In genomic region chr11:64165482-64165841, GRCh38 we compare ENCODE assay signal across 9 cellular contexts. TPM values are rescaled to one million over a fixed set of nuclear protein-coding genes. Genes with fewer than 3 reads are reported as not detected.
A peak's percentile ranks its signal among the peaks of the same experiment; 100 is the strongest.
DNase-seq lines count a peak whose midpoint lies in the region; ATAC-seq and TF ChIP-seq lines count a peak whose summit lies in the region.
"Had no signal": no experiment of that assay in that cellular context is flagged by ENCODE, and none has a peak within 500 bp of the region (broad histone marks: within the 10 kb centered on the region; RNA-seq: fewer than 3 reads in every experiment).

No MANE protein-coding gene starts in this region.

- H3K4me1 Mint-ChIP-seq in activated B cell treated with CpG ODN at 0.5 μM for 24 hours (peaks cover 11% of the 10 kb centered on the region), progenitor cell of endocrine pancreas (ENCODE audit: low read depth) (peaks cover 7% of the 10 kb centered on the region)

- H3K27ac Mint-ChIP-seq in activated B cell treated with CpG ODN at 0.5 μM for 24 hours (no peak overlapping the region), progenitor cell of endocrine pancreas (no peak overlapping the region)

- DNase-seq in H7 = peak; percentile 77
- no peak for DNase-seq in activated B cell treated with CpG ODN at 0.5 μM for 24 hours
- DNase-seq in fibroblast of villous mesenchyme (ENCODE audit: low read depth) = no peak
- DNase-seq in progenitor cell of endocrine pancreas (ENCODE audit: low spot score, unreplicated experiment) = peak; percentile 37
- no peak for DNase-seq in NCI-H2196 treated with DMSO at 0.1 percent for 48 hours (lab: John Stamatoyannopoulos, UW; ENCODE audit: unreplicated experiment)
- DNase-seq in activated CD4-positive, CD25-positive, alpha-beta regulatory T cell treated with anti-CD3 and anti-CD28 coated beads, Interleukin-2, amount 50 U/mL, for 72 hours = no peak
- DNase-seq in DMS153 treated with DMSO at 0.1 percent for 48 hours (lab: John Stamatoyannopoulos, UW; ENCODE audit: unreplicated experiment) = no peak

- ATAC-seq in activated B cell treated with CpG ODN at 0.5 μM for 24 hours (ENCODE audit: low read depth) = peak; percentile 5

- peak overlapping the region; percentile 94 for H3K27ac ChIP-seq in C4-2B

- H3K4me3 Mint-ChIP-seq in activated B cell treated with CpG ODN at 0.5 μM for 24 hours (peak overlapping the region; percentile 76), progenitor cell of endocrine pancreas (ENCODE audit: low read depth) (peak overlapping the region; percentile 66)

- H3K36me3 Mint-ChIP-seq in activated B cell treated with CpG ODN at 0.5 μM for 24 hours (ENCODE audit: low read depth) (no peaks in the 10 kb centered on the region), progenitor cell of endocrine pancreas (ENCODE audit: insufficient read depth) (peaks cover 1% of the 10 kb centered on the region)

- peak overlapping the region; percentile 68 for H3K4me3 ChIP-seq in H7 (ENCODE audit: insufficient read depth, low read depth, low read length)
- peak overlapping the region; percentile 70 for H3K4me3 ChIP-seq in fibroblast of villous mesenchyme (ENCODE audit: low read depth, low read length)

- no peaks in the 10 kb centered on the region for H3K9me3 Mint-ChIP-seq in activated B cell treated with CpG ODN at 0.5 μM for 24 hours
- H3K9me3 Mint-ChIP-seq in progenitor cell of endocrine pancreas (ENCODE audit: low read depth) = no peaks in the 10 kb centered on the region

- CTCF ChIA-PET in activated B cell treated with CpG ODN at 0.5 μM for 24 hours (lab: Charles Lee) = no interaction called here

- POLR2A ChIA-PET in activated B cell treated with CpG ODN at 0.5 μM for 24 hours (lab: Charles Lee) = interaction anchor here (0.6 to 3.1 kb wide), 5 partner anchors 20 to 1428 kb away, joined by 3 to 28 read pairs (median 4); partner anchors contain the start of genes FERMT3, MARK2, PRDX5 and STIP1

- H3K27me3 Mint-ChIP-seq in activated B cell treated with CpG ODN at 0.5 μM for 24 hours (no peaks in the 10 kb centered on the region), progenitor cell of endocrine pancreas (no peaks in the 10 kb centered on the region)

- intact Hi-C loops in activated B cell treated with CpG ODN at 0.5 μM for 24 hours (cut with micrococcal nuclease) = loop anchor here (5.0 kb wide), 1 partner anchor 398 kb away; the partner anchor contains the start of gene ZFTA

- no peaks in the 10 kb centered on the region for H3K36me3 ChIP-seq in H7 (replicated peaks; ENCODE audit: control insufficient read depth, insufficient read depth, low read length)

- TF ChIP-seq CTCF in C4-2B (conservative IDR thresholded peaks at IDR 0.05) (no peak), activated B cell treated with CpG ODN at 0.5 μM for 24 hours (IDR thresholded peaks at IDR 0.05) (no peak), fibroblast of villous mesenchyme (IDR thresholded peaks at IDR 0.05; ENCODE audit: insufficient read depth, low read depth, low read length) (no peak), progenitor cell of endocrine pancreas (IDR thresholded peaks at IDR 0.05; ENCODE audit: unreplicated experiment) (peak; percentile 39)

- peaks cover 8% of the 10 kb centered on the region; the same call in 1 of the 2 replicates for H3K27me3 ChIP-seq in H7 (ENCODE audit: control insufficient read depth, insufficient read depth, low read length)

RNA-seq across cellular contexts. Expression of gene MACROD1, which starts 0.5 kb away (rescaled TPM):
- total RNA-seq in H7 (2014; rRNA removed; shearing (Covaris generic)) = 30.9 and 52.9 TPM in 2 replicates
- total RNA-seq in activated B cell treated with CpG ODN at 0.5 μM for 24 hours (4.5 and 5.5 TPM in 2 replicates), fibroblast of villous mesenchyme (8.6 and 12.9 TPM in 2 replicates), progenitor cell of endocrine pancreas (28.0 and 30.6 TPM in 2 replicates)

RNA-seq across cellular contexts. Expression of gene STIP1, which starts 20.5 kb away (rescaled TPM):
- 263 and 278 TPM in 2 replicates for total RNA-seq in H7 (2014; rRNA removed; shearing (Covaris generic))
- 155 and 159 TPM in 2 replicates for total RNA-seq in activated B cell treated with CpG ODN at 0.5 μM for 24 hours
- 149 and 206 TPM in 2 replicates for total RNA-seq in fibroblast of villous mesenchyme
- 189 and 209 TPM in 2 replicates for total RNA-seq in progenitor cell of endocrine pancreas

RNA-seq across cellular contexts. Expression of gene FERMT3, which starts 41.1 kb away (rescaled TPM):
- 0.15 and 0.80 TPM in 2 replicates for total RNA-seq in H7 (2014; rRNA removed; shearing (Covaris generic))
- total RNA-seq in activated B cell treated with CpG ODN at 0.5 μM for 24 hours = 154 and 169 TPM in 2 replicates
- 4.3 and 7.4 TPM in 2 replicates for total RNA-seq in fibroblast of villous mesenchyme
- total RNA-seq in progenitor cell of endocrine pancreas = 5.4 and 5.9 TPM in 2 replicates
- total RNA-seq: renal cortical epithelial cell had no signal

Comparison
In these comparisons a context has a peak if more than half of its experiments do, and no peak if none do; other contexts are left out.
1. DNase-seq: peak in H7 (single experiment) and progenitor cell of endocrine pancreas (single experiment); none in activated B cell treated with CpG ODN at 0.5 μM for 24 hours (single experiment), fibroblast of villous mesenchyme (single experiment), NCI-H2196 treated with DMSO at 0.1 percent for 48 hours (single experiment), activated CD4-positive, CD25-positive, alpha-beta regulatory T cell treated with anti-CD3 and anti-CD28 coated beads, Interleukin-2, amount 50 U/mL, for 72 hours (single experiment) and DMS153 treated with DMSO at 0.1 percent for 48 hours (single experiment).
2. RNA of gene FERMT3, which starts 41.1 kb away (total RNA-seq): 154 to 169 TPM in activated B cell treated with CpG ODN at 0.5 μM for 24 hours; 5.4 to 5.9 TPM in progenitor cell of endocrine pancreas, 4.3 to 7.4 TPM in fibroblast of villous mesenchyme and 0.15 to 0.80 TPM in H7; every median in the first group is over 10 times any median in the second.